ENCODE assay signal across 24 cellular contexts in genomic region chr5:155514105-155514563, GRCh38.
"Had no signal": no experiment of that assay in that cellular context is flagged by ENCODE, and none has a peak within 500 bp of the region (broad histone marks: within the 10 kb centered on the region; RNA-seq: fewer than 3 reads in every experiment).

No MANE protein-coding gene starts in this region.

- H3K4me1 ChIP-seq: body of pancreas, foreskin keratinocyte, lower lobe of right lung, sigmoid colon, testis, vagina had no signal

- H3K9ac ChIP-seq: neural progenitor cell had no signal

- H3K4me3 ChIP-seq: body of pancreas, lower lobe of right lung, neural progenitor cell, sigmoid colon, smooth muscle cell, testis, vagina had no signal

- H3K4me1 Mint-ChIP-seq: activated CD4-positive, alpha-beta T cell treated with anti-CD3 and anti-CD28 coated beads, Interleukin-2, amount 10 ng/mL, durations not matched to agents 7 days and 5 days; activated naive CD4-positive, alpha-beta T cell treated with anti-CD3 and anti-CD28 coated beads, Interleukin-2, amount 50 U/mL, for 24 hours; naive thymus-derived CD8-positive, alpha-beta T cell; stimulated activated naive B cell treated with anti-CD40 and anti-IgM and Interleukin-4, amounts not matched to agents 10 μg/mL and 1 μg/mL and 100 μg/mL, for 72 hours had no signal

- H3K4me3 Mint-ChIP-seq: activated CD4-positive, alpha-beta T cell treated with anti-CD3 and anti-CD28 coated beads, Interleukin-2, amount 10 ng/mL, durations not matched to agents 7 days and 5 days; activated naive CD4-positive, alpha-beta T cell treated with anti-CD3 and anti-CD28 coated beads, Interleukin-2, amount 50 U/mL, for 24 hours; naive thymus-derived CD8-positive, alpha-beta T cell; neural progenitor cell; stimulated activated naive B cell treated with anti-CD40 and anti-IgM and Interleukin-4, amounts not matched to agents 10 μg/mL and 1 μg/mL and 100 μg/mL, for 72 hours; type B pancreatic cell had no signal

- H3K4me2 ChIP-seq: neural progenitor cell, smooth muscle cell had no signal

- H3K27me3 Mint-ChIP-seq: activated CD4-positive, alpha-beta T cell treated with anti-CD3 and anti-CD28 coated beads, Interleukin-2, amount 10 ng/mL, durations not matched to agents 7 days and 5 days; activated naive CD4-positive, alpha-beta T cell treated with anti-CD3 and anti-CD28 coated beads, Interleukin-2, amount 50 U/mL, for 24 hours; stimulated activated naive B cell treated with anti-CD40 and anti-IgM and Interleukin-4, amounts not matched to agents 10 μg/mL and 1 μg/mL and 100 μg/mL, for 72 hours had no signal

- H3K27ac ChIP-seq: body of pancreas, foreskin keratinocyte, lower lobe of right lung, neural progenitor cell, sigmoid colon, testis, vagina, VCaP had no signal

- H3K27ac Mint-ChIP-seq: activated CD4-positive, alpha-beta T cell treated with anti-CD3 and anti-CD28 coated beads, Interleukin-2, amount 10 ng/mL, durations not matched to agents 7 days and 5 days; activated naive CD4-positive, alpha-beta T cell treated with anti-CD3 and anti-CD28 coated beads, Interleukin-2, amount 50 U/mL, for 24 hours; naive thymus-derived CD8-positive, alpha-beta T cell; neural progenitor cell; stimulated activated naive B cell treated with anti-CD40 and anti-IgM and Interleukin-4, amounts not matched to agents 10 μg/mL and 1 μg/mL and 100 μg/mL, for 72 hours; type B pancreatic cell had no signal

- H3K27me3 ChIP-seq: body of pancreas, neural progenitor cell, sigmoid colon, testis, vagina had no signal

- H3K36me3 Mint-ChIP-seq: activated naive CD4-positive, alpha-beta T cell treated with anti-CD3 and anti-CD28 coated beads, Interleukin-2, amount 50 U/mL, for 24 hours; naive thymus-derived CD8-positive, alpha-beta T cell; neural progenitor cell; stimulated activated naive B cell treated with anti-CD40 and anti-IgM and Interleukin-4, amounts not matched to agents 10 μg/mL and 1 μg/mL and 100 μg/mL, for 72 hours; type B pancreatic cell had no signal

- H3K9me3 Mint-ChIP-seq: activated CD4-positive, alpha-beta T cell treated with anti-CD3 and anti-CD28 coated beads, Interleukin-2, amount 10 ng/mL, durations not matched to agents 7 days and 5 days; activated naive CD4-positive, alpha-beta T cell treated with anti-CD3 and anti-CD28 coated beads, Interleukin-2, amount 50 U/mL, for 24 hours; type B pancreatic cell had no signal

- H3K36me3 ChIP-seq: lower lobe of right lung, neural progenitor cell, sigmoid colon, vagina had no signal

- DNase-seq: activated CD4-positive, alpha-beta T cell treated with anti-CD3 and anti-CD28 coated beads, Interleukin-2, amount 10 ng/mL, durations not matched to agents 7 days and 5 days; activated CD4-positive, CD25-positive, alpha-beta regulatory T cell treated with anti-CD3 and anti-CD28 coated beads, Interleukin-2, amount 50 U/mL, for 72 hours; activated gamma-delta T cell treated with Interleukin-2 at 50 U/mL for 16 hours; activated T-cell treated with anti-CD3 and anti-CD28 coated beads, Interleukin-2, amount 50 U/mL, for 1 hour; anterior cingulate cortex; body of pancreas; glutamatergic neuron; hippocampal formation; left colon; lower lobe of right lung; naive thymus-derived CD8-positive, alpha-beta T cell; posterior cingulate gyrus; sigmoid colon; stimulated activated CD4-positive, alpha-beta T cell treated with anti-CD3 and anti-CD28 coated beads, Interleukin-2, amount 100 ng/mL, for 48 hours; stimulated activated CD8-positive, alpha-beta memory T cell treated with anti-CD3 and anti-CD28 coated beads, Interleukin-4, amount 100 ng/mL, for 48 hours; stimulated activated naive B cell treated with anti-CD40 and anti-IgM and Interleukin-4, amounts not matched to agents 10 μg/mL and 1 μg/mL and 100 μg/mL, for 72 hours; testis had no signal
